ENCODE assay signal across 8 cellular contexts in the genomic region with DNA sequence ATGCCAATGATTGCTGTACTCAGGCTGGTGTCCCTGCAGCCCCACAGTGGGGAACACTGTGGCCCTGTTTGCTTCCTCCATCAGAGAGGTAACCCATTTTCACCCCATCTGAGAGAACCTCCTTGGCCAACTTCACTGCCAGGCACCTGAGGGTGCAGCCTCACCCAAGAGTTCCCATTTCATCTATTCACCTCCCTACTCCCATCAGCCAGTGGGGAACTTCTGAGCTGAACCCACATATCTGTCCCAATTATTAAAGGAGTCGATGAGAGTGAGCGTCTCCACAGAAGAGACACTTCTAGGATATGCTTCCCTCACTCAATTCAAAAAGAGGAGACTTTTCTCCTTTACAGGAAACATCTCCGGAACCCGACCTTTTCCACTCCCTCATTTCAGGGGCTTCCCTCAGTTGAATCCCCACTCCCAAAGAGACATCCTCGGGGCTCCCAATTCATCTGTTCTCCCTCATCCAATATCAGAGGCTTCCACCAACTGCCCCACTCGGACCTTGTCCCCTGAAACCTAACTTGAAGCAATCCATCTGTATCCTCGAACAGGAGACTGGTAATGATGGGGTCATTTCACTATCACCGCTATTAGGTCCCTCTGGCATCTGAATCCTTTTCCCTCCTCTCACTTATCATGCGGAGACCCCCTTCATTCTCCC. TPM values are rescaled to one million over a fixed set of nuclear protein-coding genes. Genes with fewer than 3 reads are reported as not detected.
A peak's percentile ranks its signal among the peaks of the same experiment; 100 is the strongest.
DNase-seq lines count a peak whose midpoint lies in the region; ATAC-seq, FAIRE-seq and TF ChIP-seq lines count a peak whose summit lies in the region.

No MANE protein-coding gene starts in this region.

- BruUV-seq in Caco-2 (replicated peaks; lab: Mats Ljungman, UMichigan): TSS peak; percentile 33

- no peaks in the 10 kb centered on the region for H3K9me3 Mint-ChIP-seq in Caco-2 (ENCODE audit: unreplicated experiment)

- peak overlapping the region; percentile 82 to 97 (median 90) for H3K27ac ChIP-seq in pancreas

- H3K9me3 ChIP-seq in Caco-2 (no peaks in the 10 kb centered on the region), pancreas (no peaks in the 10 kb centered on the region)

- H3K4me1 Mint-ChIP-seq in Caco-2 (ENCODE audit: low read depth, unreplicated experiment): peaks cover 77% of the 10 kb centered on the region

- no peak for ATAC-seq in pancreas

- TF ChIP-seq POLR2A in erythroblast (IDR thresholded peaks at IDR 0.05; ENCODE audit: low read length): no peak

- peak overlapping the region; percentile 93 for H3K27ac Mint-ChIP-seq in Caco-2 (ENCODE audit: unreplicated experiment)

- TF ChIP-seq CTCF in Caco-2 (IDR thresholded peaks at IDR 0.05; ENCODE audit: insufficient read depth in 1 of 2, low read depth in 1 of 2, low read length in 1 of 2, severe bottlenecking in 1 of 2, unreplicated experiment in 1 of 2): no peak
- no peak for TF ChIP-seq CTCF in pancreas (IDR thresholded peaks at IDR 0.05)

- H3K4me1 ChIP-seq in Caco-2 (peaks cover 68% of the 10 kb centered on the region), pancreas (peaks cover 15 to 55% (median 40%) of the 10 kb centered on the region in 3 donors)

- H3K27me3 ChIP-seq in Caco-2 (replicated peaks; ENCODE audit: control insufficient read depth, insufficient read depth, low read length): no peaks in the 10 kb centered on the region
- no peaks in the 10 kb centered on the region for H3K27me3 ChIP-seq in pancreas

- H3K36me3 ChIP-seq in Caco-2 (ENCODE audit: control insufficient read depth, insufficient read depth, low read length) (0 out of 2 replicates have a peak, but pooled peaks cover 2% of the 10 kb centered on the region), pancreas (no peaks in the 10 kb centered on the region)

- H3K27me3 Mint-ChIP-seq in Caco-2 (ENCODE audit: insufficient read depth, unreplicated experiment): no peaks in the 10 kb centered on the region

- FAIRE-seq in pancreas (lab: Jason Lieb, UNC): no peak

- intact Hi-C loops in Caco-2 (cut with micrococcal nuclease; ENCODE audit: unreplicated experiment) (no loop called here), pancreas (cut with DNase I) (no loop called here)

- 5 to 7% methylated on average over 9 of the region's 9 CpGs for WGBS in pancreas, 2 donors

- CTCF ChIA-PET in Caco-2 (lab: Charles Lee): interaction anchor here (0.5 to 2.6 kb wide), 5 partner anchors 11 to 133 kb away, joined by 3 to 17 read pairs (median 5); a partner anchor contains a TSS

- H3K4me3 Mint-ChIP-seq in Caco-2 (ENCODE audit: unreplicated experiment): peak overlapping the region; percentile 96

- peaks cover 55% of the 10 kb centered on the region for H3K36me3 Mint-ChIP-seq in Caco-2 (ENCODE audit: insufficient read depth, unreplicated experiment)

- DNase-seq in Caco-2 (peak in 1 of 2 experiments; percentile 35), RKO (ENCODE audit: low spot score) (peak; percentile 32), erythroblast (lab: John Stamatoyannopoulos, UW) (peak; percentile 42 to 65), pancreas (peak in 1 of 6 donors; percentile 21), NCI-H748 (lab: John Stamatoyannopoulos, UW; ENCODE audit: unreplicated experiment) (no peak), OCI-M2 (lab: John Stamatoyannopoulos, UW; ENCODE audit: unreplicated experiment) (no peak), AG08395 (ENCODE audit: low spot score) (no peak), NOMO-1 (lab: John Stamatoyannopoulos, UW; ENCODE audit: unreplicated experiment in 2 of 2) (no peak)

- H3K4me3 ChIP-seq in Caco-2 (ENCODE audit: low read depth, low read length): peak overlapping the region; percentile 83
- H3K4me3 ChIP-seq in pancreas: peak overlapping the region; percentile 91 to 98 (median 96)

- POLR2A ChIA-PET in Caco-2 (lab: Charles Lee): interaction anchor here (0.5 to 1.3 kb wide), 2 partner anchors 10 to 12 kb away, joined by 4 read pairs; no protein-coding TSS in a partner anchor

RNA-seq across cellular contexts. Expression of a gene that starts 1.0 kb away (rescaled TPM):
- total RNA-seq in Caco-2 (2022) (485 and 509 TPM in 2 replicates), pancreas (10 to 100 TPM; 43.6 to 61.7 (median 53.3) TPM)
- polyA plus RNA-seq in pancreas: 10 to 100 TPM; 37.9 to 59.3 TPM

RNA-seq across cellular contexts. Expression of a gene that starts 41.6 kb away (rescaled TPM):
- total RNA-seq in Caco-2 (2022) (78.3 and 84.1 TPM in 2 replicates), pancreas (1 to 10 TPM; 3.5 to 9.8 (median 6.1) TPM)
- 10 to 100 TPM in 1 of 2 donors, 1 to 10 TPM in 1; 9.0 to 11.0 TPM for polyA plus RNA-seq in pancreas

Comparison
In these comparisons a context has a peak if more than half of its experiments do, and no peak if none do; other contexts are left out.
1. DNase-seq: peak in RKO (single experiment) and erythroblast (2 of 2); none in NCI-H748 (single experiment), OCI-M2 (single experiment), AG08395 (single experiment) and NOMO-1 (0 of 2).